12 cellular contexts compared by ENCODE assay signal in genomic region chr14:31880935-31881334, GRCh38.
DNase-seq lines count a peak whose midpoint lies in the region; ATAC-seq and TF ChIP-seq lines count a peak whose summit lies in the region.
"Had no signal": no experiment of that assay in that cellular context is flagged by ENCODE, and none has a peak within 500 bp of the region (broad histone marks: within the 10 kb centered on the region; RNA-seq: fewer than 3 reads in every experiment).

No MANE protein-coding gene starts in this region.

- H3K4me3 ChIP-seq in AG09309 (ENCODE audit: control insufficient read depth, low read depth, low read length) (no peak overlapping the region), brain microvascular endothelial cell (ENCODE audit: low read depth, low read length) (no peak overlapping the region), left lung (no peak overlapping the region)

- H3K27ac ChIP-seq in brain microvascular endothelial cell (peak overlapping the region; percentile 79), left lung (no peak overlapping the region)

- ATAC-seq in left lung (peak; percentile 64), HG02840 (IDR thresholded peaks at IDR 0.05; ENCODE audit: low FRiP score, unreplicated experiment) (no peak)

- intact Hi-C loops in left lung (cut with DNase I), result no loop called here

- DNase-seq in AG09309 (ENCODE audit: low read depth), result peak; percentile 52
- DNase-seq in HS-5 (ENCODE audit: low read depth), result peak; percentile 78
- DNase-seq in brain microvascular endothelial cell, result peak; percentile 93
- DNase-seq in left lung, result peak in 1 of 2 donors; percentile 34
- no peak for DNase-seq in mucosa of gallbladder (ENCODE audit: low spot score)
- no peak for DNase-seq in retina
- DNase-seq in NCI-H1092 (lab: John Stamatoyannopoulos, UW), result no peak
- DNase-seq: activated CD4-positive, alpha-beta T cell treated with anti-CD3 and anti-CD28 coated beads, Interleukin-2, amount 10 ng/mL, durations not matched to agents 7 days and 5 days; activated naive CD8-positive, alpha-beta T cell treated with anti-CD3 and anti-CD28 coated beads for 36 hours; COR-L47; NCI-H2029 treated with DMSO at 0.1 percent for 48 hours had no signal

- TF ChIP-seq CTCF in AG09309 (IDR thresholded peaks at IDR 0.05; ENCODE audit: control insufficient read depth, insufficient read depth, low read depth, low read length, missing control alignments) (no peak), brain microvascular endothelial cell (IDR thresholded peaks at IDR 0.05; ENCODE audit: low read depth, low read length, missing control alignments) (no peak), left lung (IDR thresholded peaks at IDR 0.05) (no peak)

- no peaks in the 10 kb centered on the region for H3K4me1 ChIP-seq in left lung

- H3K9me3 ChIP-seq in left lung, result no peaks in the 10 kb centered on the region

- no peaks in the 10 kb centered on the region for H3K36me3 ChIP-seq in brain microvascular endothelial cell (replicated peaks)
- no peaks in the 10 kb centered on the region for H3K36me3 ChIP-seq in left lung

- H3K27me3 ChIP-seq in brain microvascular endothelial cell (replicated peaks) (no peaks in the 10 kb centered on the region), left lung (no peaks in the 10 kb centered on the region)

- in situ Hi-C loops in brain microvascular endothelial cell (cut with HindIII; ENCODE audit: low pct_ligation_motif_present, low sequenced_read_pairs), result no loop called here

Comparison
In these comparisons a context has a peak if more than half of its experiments do, and no peak if none do; other contexts are left out.
1. DNase-seq: peak in AG09309 (single experiment), HS-5 (single experiment) and brain microvascular endothelial cell (single experiment); none in mucosa of gallbladder (single experiment), retina (single experiment) and NCI-H1092 (single experiment).